ENCODE assay signal across 19 cellular contexts in genomic region chr4:88098993-88099752, GRCh38. TPM values are rescaled to one million over a fixed set of nuclear protein-coding genes. Genes with fewer than 3 reads are reported as not detected.
DNase-seq lines count a peak whose midpoint lies in the region; ATAC-seq and TF ChIP-seq lines count a peak whose summit lies in the region.
"Had no signal": no experiment of that assay in that cellular context is flagged by ENCODE, and none has a peak within 500 bp of the region (broad histone marks: within the 10 kb centered on the region; RNA-seq: fewer than 3 reads in every experiment).

No MANE protein-coding gene starts in this region.

- H3K9me3 ChIP-seq in psoas muscle, result no peaks in the 10 kb centered on the region
- H3K9me3 ChIP-seq: A549 had no signal

- H3K27ac Mint-ChIP-seq in activated naive CD4-positive, alpha-beta T cell treated with anti-CD3 and anti-CD28 coated beads, Interleukin-2, amount 10 ng/mL, durations not matched to agents 7 days and 5 days, result peak overlapping the region; percentile 51
- no peak overlapping the region for H3K27ac Mint-ChIP-seq in activated naive CD4-positive, alpha-beta T cell treated with anti-CD3 and anti-CD28 coated beads, Interleukin-2, amount 50 U/mL, for 72 hours
- H3K27ac Mint-ChIP-seq: CD8-positive, alpha-beta T cell; GM23338; IgD-negative memory B cell had no signal

- H2AFZ ChIP-seq in KMS-11 (ENCODE audit: low read depth), result no peak overlapping the region
- H2AFZ ChIP-seq: GM23338 had no signal

- H3K27ac ChIP-seq in KMS-11 (peak overlapping the region; percentile 31; the same call in 1 of the 2 replicates), psoas muscle (no peak overlapping the region)
- H3K27ac ChIP-seq: 22Rv1, A549 had no signal

- WGBS in psoas muscle, 3 donors, result 92 to 96% (median 93%) methylated on average over 4 of the region's 4 CpGs

- no peaks in the 10 kb centered on the region for H3K36me3 Mint-ChIP-seq in activated naive CD4-positive, alpha-beta T cell treated with anti-CD3 and anti-CD28 coated beads, Interleukin-2, amount 10 ng/mL, durations not matched to agents 7 days and 5 days
- H3K36me3 Mint-ChIP-seq in activated naive CD4-positive, alpha-beta T cell treated with anti-CD3 and anti-CD28 coated beads, Interleukin-2, amount 50 U/mL, for 72 hours, result no peaks in the 10 kb centered on the region
- H3K36me3 Mint-ChIP-seq: CD8-positive, alpha-beta T cell; IgD-negative memory B cell had no signal

- H3K4me3 Mint-ChIP-seq in activated naive CD4-positive, alpha-beta T cell treated with anti-CD3 and anti-CD28 coated beads, Interleukin-2, amount 10 ng/mL, durations not matched to agents 7 days and 5 days, result no peak overlapping the region
- H3K4me3 Mint-ChIP-seq: CD8-positive, alpha-beta T cell; GM23338; IgD-negative memory B cell had no signal

- H3K9me3 Mint-ChIP-seq in activated naive CD4-positive, alpha-beta T cell treated with anti-CD3 and anti-CD28 coated beads, Interleukin-2, amount 10 ng/mL, durations not matched to agents 7 days and 5 days, result no peaks in the 10 kb centered on the region
- H3K9me3 Mint-ChIP-seq in activated naive CD4-positive, alpha-beta T cell treated with anti-CD3 and anti-CD28 coated beads, Interleukin-2, amount 50 U/mL, for 72 hours, result no peaks in the 10 kb centered on the region
- H3K9me3 Mint-ChIP-seq: CD8-positive, alpha-beta T cell; GM23338 had no signal

- no peaks in the 10 kb centered on the region for H3K79me2 ChIP-seq in KMS-11 (ENCODE audit: insufficient read depth, low read depth)

- CTCF ChIA-PET in activated naive CD4-positive, alpha-beta T cell treated with anti-CD3 and anti-CD28 coated beads, Interleukin-2, amount 10 ng/mL, durations not matched to agents 7 days and 5 days (lab: Charles Lee), result no interaction called here

- H3K9ac ChIP-seq in KMS-11, result no peak overlapping the region

- H3K36me3 ChIP-seq in KMS-11 (ENCODE audit: insufficient read depth), result no peaks in the 10 kb centered on the region
- no peaks in the 10 kb centered on the region for H3K36me3 ChIP-seq in psoas muscle (ENCODE audit: insufficient read depth in 1 of 2, low read depth in 1 of 2)

- TF ChIP-seq CTCF in KMS-11 (conservative IDR thresholded peaks at IDR 0.05; ENCODE audit: low read depth, low read length) (no peak), psoas muscle (IDR thresholded peaks at IDR 0.05) (no peak)

- H4K20me1 ChIP-seq in KMS-11 (ENCODE audit: insufficient read depth), result no peaks in the 10 kb centered on the region

- no peak for DNase-seq in activated naive CD4-positive, alpha-beta T cell treated with anti-CD3 and anti-CD28 coated beads, Interleukin-2, amount 10 ng/mL, durations not matched to agents 7 days and 5 days
- DNase-seq in activated naive CD4-positive, alpha-beta T cell treated with anti-CD3 and anti-CD28 coated beads, Interleukin-2, amount 50 U/mL, for 72 hours (ENCODE audit: low spot score in 2 of 2), result no peak
- DNase-seq in RPMI8226 (peak; percentile 74), psoas muscle (no peak), activated gamma-delta T cell treated with Interleukin-2 at 50 U/mL for 16 hours (no peak)
- no peak for DNase-seq in stimulated activated CD4-positive, alpha-beta T cell treated with anti-CD3 and anti-CD28 coated beads, Interleukin-12 subunit alpha, Interleukin-12 subunit beta, amount 100 ng/mL, for 4 hours
- DNase-seq: AML-193; Calu3; CD8-positive, alpha-beta T cell; DMS79 treated with DMSO at 0.1 percent for 48 hours; GF-D8; HCEC 1CT had no signal

- H3K27me3 ChIP-seq in KMS-11 (ENCODE audit: insufficient read depth, low read depth) (no peaks in the 10 kb centered on the region), psoas muscle (ENCODE audit: insufficient read depth in 3 of 3, low read length in 2 of 3) (no peaks in the 10 kb centered on the region)

- peak overlapping the region; percentile 31; the same call in 1 of the 2 replicates for H3K4me2 ChIP-seq in KMS-11
- H3K4me2 ChIP-seq: A549, GM23338 had no signal

- H3K4me1 ChIP-seq in KMS-11 (ENCODE audit: low read depth, poor library complexity, severe bottlenecking) (peaks cover 31% of the 10 kb centered on the region), psoas muscle (no peaks in the 10 kb centered on the region)

- no peak overlapping the region for H3K4me3 ChIP-seq in KMS-11 (IDR thresholded peaks at IDR 0.05; ENCODE audit: insufficient read depth, low read depth, low read length)
- H3K4me3 ChIP-seq in psoas muscle, result no peak overlapping the region
- H3K4me3 ChIP-seq: A549, GM23338 had no signal

- intact Hi-C loops in psoas muscle (cut with DNase I), result no loop called here

- no peaks in the 10 kb centered on the region for H3K4me1 Mint-ChIP-seq in activated naive CD4-positive, alpha-beta T cell treated with anti-CD3 and anti-CD28 coated beads, Interleukin-2, amount 10 ng/mL, durations not matched to agents 7 days and 5 days
- H3K4me1 Mint-ChIP-seq: IgD-negative memory B cell had no signal

- no peak for ATAC-seq in activated naive CD4-positive, alpha-beta T cell treated with anti-CD3 and anti-CD28 coated beads, Interleukin-2, amount 50 U/mL, for 72 hours
- ATAC-seq in psoas muscle, result no peak
- ATAC-seq in GM21825 (IDR thresholded peaks at IDR 0.05; ENCODE audit: unreplicated experiment), result no peak
- ATAC-seq: A549; CD8-positive, alpha-beta T cell; GM23338; HepG2 had no signal

- peaks cover 16% of the 10 kb centered on the region for H3K27me3 Mint-ChIP-seq in activated naive CD4-positive, alpha-beta T cell treated with anti-CD3 and anti-CD28 coated beads, Interleukin-2, amount 10 ng/mL, durations not matched to agents 7 days and 5 days

RNA-seq across cellular contexts. Expression of gene ABCG2, which starts 59.3 kb away (rescaled TPM):
- under 1 TPM in 1 of 2 donors, not detected in 1; 0.74 TPM for total RNA-seq in activated naive CD4-positive, alpha-beta T cell treated with anti-CD3 and anti-CD28 coated beads, Interleukin-2, amount 50 U/mL, for 72 hours
- 1 to 10 TPM in 1 of 4 donors, under 1 TPM in 3; 0.19 to 1.8 (median 0.57) TPM for total RNA-seq in psoas muscle
- polyA plus RNA-seq in psoas muscle, result under 1 TPM; 0.09 to 0.10 (median 0.10) TPM
- polyA plus RNA-seq: IgD-negative memory B cell had no signal
